Comparison of ENCODE assay signal across 13 cellular contexts in genomic region chr4:7397206-7398103, GRCh38. TPM values are rescaled to one million over a fixed set of nuclear protein-coding genes. Genes with fewer than 3 reads are reported as not detected.
DNase-seq lines count a peak whose midpoint lies in the region; ATAC-seq, FAIRE-seq and TF ChIP-seq lines count a peak whose summit lies in the region.
"Had no signal": no experiment of that assay in that cellular context is flagged by ENCODE, and none has a peak within 500 bp of the region (broad histone marks: within the 10 kb centered on the region; RNA-seq: fewer than 3 reads in every experiment).

No MANE protein-coding gene starts in this region.

- peak overlapping the region; percentile 6; the same call in 1 of the 2 replicates for H3K4me2 ChIP-seq in PC-3 (ENCODE audit: low read length)

- H3K4me1 Mint-ChIP-seq in osteocyte (ENCODE audit: unreplicated experiment), result peaks cover 5% of the 10 kb centered on the region
- peaks cover 10 to 20% of the 10 kb centered on the region in 2 donors for H3K4me1 Mint-ChIP-seq in immature natural killer cell
- H3K4me1 Mint-ChIP-seq: activated naive CD8-positive, alpha-beta T cell treated with anti-CD3 and anti-CD28 coated beads, Interleukin-2, amount 50 U/mL, for 24 hours had no signal

- H3K4me3 Mint-ChIP-seq in osteocyte (ENCODE audit: unreplicated experiment) (no peak overlapping the region), immature natural killer cell (no peak overlapping the region)
- H3K4me3 Mint-ChIP-seq: activated naive CD8-positive, alpha-beta T cell treated with anti-CD3 and anti-CD28 coated beads, Interleukin-2, amount 50 U/mL, for 24 hours had no signal

- no peaks in the 10 kb centered on the region for H3K36me3 Mint-ChIP-seq in osteocyte (ENCODE audit: unreplicated experiment)
- H3K36me3 Mint-ChIP-seq in immature natural killer cell, result peaks cover 0 to 8% (median 4%) of the 10 kb centered on the region in 3 donors

- H3K9me2 ChIP-seq in PC-3 (replicated peaks; ENCODE audit: low read length), result no peaks in the 10 kb centered on the region

- no peaks in the 10 kb centered on the region for H3K79me2 ChIP-seq in PC-3 (ENCODE audit: low read length)

- TF ChIP-seq CTCF in PC-3 (conservative IDR thresholded peaks at IDR 0.05; ENCODE audit: low read depth, low read length), result no peak
- TF ChIP-seq CTCF in epithelial cell of esophagus (IDR thresholded peaks at IDR 0.05; ENCODE audit: insufficient read depth, low read depth, low read length, missing control alignments), result no peak
- no peak for TF ChIP-seq CTCF in osteocyte (IDR thresholded peaks at IDR 0.05)
- no peak for TF ChIP-seq CTCF in esophagus squamous epithelium (IDR thresholded peaks at IDR 0.05)

- H3K27ac Mint-ChIP-seq in osteocyte (ENCODE audit: unreplicated experiment) (no peak overlapping the region), immature natural killer cell (no peak overlapping the region)
- H3K27ac Mint-ChIP-seq: activated naive CD8-positive, alpha-beta T cell treated with anti-CD3 and anti-CD28 coated beads, Interleukin-2, amount 50 U/mL, for 24 hours had no signal

- peak; percentile 32 for DNase-seq in ELF-1 (ENCODE audit: low read depth, low spot score)
- DNase-seq in PC-3, result no peak
- DNase-seq in epithelial cell of esophagus (ENCODE audit: low read depth), result peak; percentile 33
- peak; percentile 77 for DNase-seq in osteocyte (ENCODE audit: extremely low spot score, unreplicated experiment)
- no peak for DNase-seq in esophagus squamous epithelium (lab: John Stamatoyannopoulos, UW)
- DNase-seq in immature natural killer cell, result no peak
- DNase-seq in HTR-8/SVneo (ENCODE audit: insufficient read length, low spot score), result no peak
- DNase-seq in SW480 (ENCODE audit: low spot score), result no peak
- DNase-seq: activated naive CD8-positive, alpha-beta T cell treated with anti-CD3 and anti-CD28 coated beads, Interleukin-2, amount 50 U/mL, for 24 hours; NCI-H1436 treated with DMSO at 0.1 percent for 48 hours; right lobe of liver; T-helper 1 cell had no signal

- WGBS in esophagus squamous epithelium, 2 donors, result 61 to 62% methylated on average over 13 to 18 of the region's 24 CpGs

- H4K20me1 ChIP-seq in PC-3 (ENCODE audit: low read length), result no peaks in the 10 kb centered on the region

- TF ChIP-seq POLR2A in esophagus squamous epithelium (IDR thresholded peaks at IDR 0.05), result no peak

- no peak overlapping the region for H2AFZ ChIP-seq in PC-3 (ENCODE audit: low read length)

- H3K9me3 ChIP-seq in PC-3 (ENCODE audit: low read length) (no peaks in the 10 kb centered on the region), esophagus squamous epithelium (no peaks in the 10 kb centered on the region)
- H3K9me3 ChIP-seq: heart left ventricle, right lobe of liver had no signal

- POLR2A ChIA-PET in PC-3 (lab: Charles Lee; ENCODE audit: unreplicated experiment), result no interaction called here

- CTCF ChIA-PET in PC-3 (lab: Charles Lee), result interaction anchor here (1.0 kb wide), 1 partner anchor 253 kb away, joined by 4 read pairs; no protein-coding TSS in a partner anchor

- no peaks in the 10 kb centered on the region for H3K36me3 ChIP-seq in PC-3 (ENCODE audit: low read depth, low read length)
- no peaks in the 10 kb centered on the region for H3K36me3 ChIP-seq in esophagus squamous epithelium
- H3K36me3 ChIP-seq: heart left ventricle, right lobe of liver had no signal

- no peak; the same call in 1 of the 2 replicates for ATAC-seq in PC-3
- ATAC-seq: activated naive CD8-positive, alpha-beta T cell treated with anti-CD3 and anti-CD28 coated beads, Interleukin-2, amount 50 U/mL, for 24 hours; right lobe of liver had no signal

- no peaks in the 10 kb centered on the region for H3K27me3 ChIP-seq in PC-3 (ENCODE audit: low read length)
- peaks cover 0 to 53% (median 0%) of the 10 kb centered on the region in 4 donors for H3K27me3 ChIP-seq in esophagus squamous epithelium
- H3K27me3 ChIP-seq: right lobe of liver had no signal

- no peak overlapping the region for H3K9ac ChIP-seq in PC-3 (ENCODE audit: low read length)

- H3K4me1 ChIP-seq in PC-3 (ENCODE audit: insufficient read depth, low read length) (peaks cover 17% of the 10 kb centered on the region), esophagus squamous epithelium (peaks cover 4 to 19% (median 4%) of the 10 kb centered on the region in 3 donors)
- H3K4me1 ChIP-seq: right lobe of liver had no signal

- intact Hi-C loops in PC-3 (cut with micrococcal nuclease), result no loop called here
- intact Hi-C loops in esophagus squamous epithelium (cut with DNase I), result no loop called here

- H3K27me3 Mint-ChIP-seq in osteocyte (ENCODE audit: unreplicated experiment), result peaks cover 44% of the 10 kb centered on the region
- H3K27me3 Mint-ChIP-seq in immature natural killer cell (ENCODE audit: low read depth in 3 of 3), result peaks cover 13 to 25% (median 22%) of the 10 kb centered on the region in 3 donors

- no TSS peak for BruUV-seq in PC-3 (replicated peaks; lab: Mats Ljungman, UMichigan)

- no peak overlapping the region for H3K27ac ChIP-seq in PC-3 (ENCODE audit: low read length)
- no peak overlapping the region for H3K27ac ChIP-seq in esophagus squamous epithelium
- H3K27ac ChIP-seq: heart left ventricle, right lobe of liver had no signal

- H3K9me3 Mint-ChIP-seq in osteocyte (ENCODE audit: unreplicated experiment) (no peaks in the 10 kb centered on the region), immature natural killer cell (no peaks in the 10 kb centered on the region)

- no peaks in the 10 kb centered on the region for H3F3A ChIP-seq in PC-3 (ENCODE audit: low read length, unreplicated experiment)

- no peak overlapping the region for H3K4me3 ChIP-seq in PC-3 (ENCODE audit: low read length)
- no peak overlapping the region for H3K4me3 ChIP-seq in epithelial cell of esophagus (ENCODE audit: low read length)
- no peak overlapping the region for H3K4me3 ChIP-seq in esophagus squamous epithelium
- H3K4me3 ChIP-seq: heart left ventricle, right lobe of liver had no signal

- FAIRE-seq in HTR-8/SVneo (lab: Jason Lieb, UNC), result no peak

RNA-seq across cellular contexts. Expression of gene PSAPL1, which starts 37.3 kb away (rescaled TPM):
- 0.15 TPM in 1 of 2 replicates, not detected in the other for total RNA-seq in PC-3 (2014; rRNA removed)
- total RNA-seq in osteocyte, result not detected in 2 replicates
- under 1 TPM in 3 of 4 donors, not detected in 1; under 0.01 to 0.15 (median 0.09) TPM for total RNA-seq in esophagus squamous epithelium
- not detected for polyA plus RNA-seq in immature natural killer cell
- total RNA-seq: right lobe of liver had no signal
- polyA plus RNA-seq: heart left ventricle had no signal

Comparison
In these comparisons a context has a peak if more than half of its experiments do, and no peak if none do; other contexts are left out.
1. DNase-seq: peak in ELF-1 (single experiment), epithelial cell of esophagus (single experiment) and osteocyte (single experiment); none in PC-3 (single experiment), esophagus squamous epithelium (single experiment), immature natural killer cell (0 of 3), HTR-8/SVneo (single experiment) and SW480 (single experiment).